12 cellular contexts compared by ENCODE assay signal in the genomic region with DNA sequence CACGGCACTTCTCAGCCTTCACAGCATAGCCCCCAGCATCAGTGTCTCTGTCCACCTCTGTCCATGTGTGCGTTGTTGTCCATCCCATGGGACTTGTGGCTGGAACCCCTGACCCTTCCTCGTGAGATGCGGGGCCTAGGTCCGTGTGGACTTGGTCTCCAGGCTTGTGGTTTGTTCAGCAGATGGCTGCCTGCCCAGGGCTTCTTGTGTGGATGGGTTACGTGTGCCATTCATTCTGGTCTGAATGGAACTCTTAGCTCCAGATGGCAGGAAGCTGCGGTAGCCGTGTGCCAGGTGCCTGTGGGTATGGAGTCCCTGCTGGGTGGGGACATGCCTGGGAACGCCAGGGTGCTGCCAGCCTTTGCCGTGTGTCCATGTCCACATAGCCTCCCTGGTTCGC. TPM values are rescaled to one million over a fixed set of nuclear protein-coding genes. Genes with fewer than 3 reads are reported as not detected.
A peak's percentile ranks its signal among the peaks of the same experiment; 100 is the strongest.
DNase-seq lines count a peak whose midpoint lies in the region; ATAC-seq and TF ChIP-seq lines count a peak whose summit lies in the region.
"Had no signal": no experiment of that assay in that cellular context is flagged by ENCODE, and none has a peak within 500 bp of the region (broad histone marks: within the 10 kb centered on the region; RNA-seq: fewer than 3 reads in every experiment).

No MANE protein-coding gene starts in this region.

- H3K27ac ChIP-seq in CD8-positive, alpha-beta T cell (ENCODE audit: low read depth, low read length), result peak overlapping the region; percentile 71

- peaks cover 72% of the 10 kb centered on the region for H3K4me1 Mint-ChIP-seq in CD8-positive, alpha-beta T cell (ENCODE audit: low read depth)

- no peak overlapping the region for H3K4me3 ChIP-seq in CD8-positive, alpha-beta T cell (ENCODE audit: low read depth, low read length)
- H3K4me3 ChIP-seq: gastroesophageal sphincter had no signal

- peak overlapping the region; percentile 74 for H3K27ac Mint-ChIP-seq in CD8-positive, alpha-beta T cell

- intact Hi-C loops in CD8-positive, alpha-beta T cell (cut with DNase I, micrococcal nuclease), result loop anchor here in 1 of 2 experiments (2.0 kb wide), 1 partner anchor 37 kb away; a partner anchor contains a TSS

- peak in 1 of 7 experiments; percentile 12 for DNase-seq in CD8-positive, alpha-beta T cell
- peak; percentile 94 for DNase-seq in NCI-H1092 treated with DMSO at 0.1 percent for 48 hours (lab: John Stamatoyannopoulos, UW)
- peak in 35 of 58 donors; percentile 13 to 62 (median 37) for DNase-seq in anterior cingulate cortex (lab: John Stamatoyannopoulos, UW)
- peak; percentile 75 for DNase-seq in medulla oblongata (ENCODE audit: extremely low spot score)
- no peak for DNase-seq in dedifferentiated amniotic fluid mesenchymal stem cell (ENCODE audit: extremely low spot score)
- no peak for DNase-seq in SW 1271 (lab: John Stamatoyannopoulos, UW)
- DNase-seq: NCI-H1105 treated with DMSO at 0.1 percent for 48 hours, trophoblast cell had no signal

- H3K27me3 ChIP-seq in CD8-positive, alpha-beta T cell (ENCODE audit: insufficient read depth, low read length), result no peaks in the 10 kb centered on the region
- H3K27me3 ChIP-seq: gastroesophageal sphincter had no signal

- H3K27me3 Mint-ChIP-seq in CD8-positive, alpha-beta T cell (ENCODE audit: low read depth), result no peaks in the 10 kb centered on the region

- H3K9me3 Mint-ChIP-seq in CD8-positive, alpha-beta T cell, result no peaks in the 10 kb centered on the region

- H3K9me3 ChIP-seq in CD8-positive, alpha-beta T cell (ENCODE audit: low read length), result no peaks in the 10 kb centered on the region
- H3K9me3 ChIP-seq: gastroesophageal sphincter had no signal

- H3K4me3 Mint-ChIP-seq in CD8-positive, alpha-beta T cell, result no peak overlapping the region

- peaks cover 16% of the 10 kb centered on the region for H3K36me3 Mint-ChIP-seq in CD8-positive, alpha-beta T cell

- H3K36me3 ChIP-seq in CD8-positive, alpha-beta T cell (ENCODE audit: insufficient read depth, low read length), result peaks cover 4% of the 10 kb centered on the region

- no peak for TF ChIP-seq CTCF in CD8-positive, alpha-beta T cell (IDR thresholded peaks at IDR 0.05)

- H3K4me1 ChIP-seq in CD8-positive, alpha-beta T cell (ENCODE audit: insufficient read depth, low read length), result peaks cover 77% of the 10 kb centered on the region

- CTCF ChIA-PET in CD8-positive, alpha-beta T cell (lab: Charles Lee), result interaction anchor here (1.3 to 2.2 kb wide), 2 partner anchors 12 to 35 kb away, joined by 3 to 9 read pairs; no protein-coding TSS in a partner anchor

- ATAC-seq in CD8-positive, alpha-beta T cell, result no peak
- ATAC-seq in HG02852 (IDR thresholded peaks at IDR 0.05; ENCODE audit: unreplicated experiment) (no peak), HG03108 (IDR thresholded peaks at IDR 0.05; ENCODE audit: unreplicated experiment) (no peak)
- ATAC-seq: gastroesophageal sphincter, Panc1 had no signal

- POLR2A ChIA-PET in CD8-positive, alpha-beta T cell (lab: Charles Lee), result interaction anchor here (0.9 to 1.3 kb wide), 2 partner anchors 10 to 31 kb away, joined by 3 read pairs; no protein-coding TSS in a partner anchor

RNA-seq across cellular contexts. Expression of a gene that starts 31.7 kb away (rescaled TPM):
- total RNA-seq in CD8-positive, alpha-beta T cell, result 10 to 100 TPM; 72.9 to 76.5 TPM

RNA-seq across cellular contexts. Expression of a gene that starts 37.0 kb away (rescaled TPM):
- 10 to 100 TPM; 46.5 to 48.6 TPM for total RNA-seq in CD8-positive, alpha-beta T cell

RNA-seq across cellular contexts. Expression of a gene that starts 47.0 kb away (rescaled TPM):
- total RNA-seq in CD8-positive, alpha-beta T cell, result 10 to 100 TPM; 17.1 to 19.9 TPM

Comparison
In these comparisons a context has a peak if more than half of its experiments do, and no peak if none do; other contexts are left out.
1. DNase-seq: peak in NCI-H1092 treated with DMSO at 0.1 percent for 48 hours (single experiment), anterior cingulate cortex (35 of 58) and medulla oblongata (single experiment); none in dedifferentiated amniotic fluid mesenchymal stem cell (single experiment) and SW 1271 (0 of 2).